In genomic region chr7:71868797-71869196, GRCh38 we compare ENCODE assay signal across 14 cellular contexts.
DNase-seq lines count a peak whose midpoint lies in the region; ATAC-seq and TF ChIP-seq lines count a peak whose summit lies in the region.
"Had no signal": no experiment of that assay in that cellular context is flagged by ENCODE, and none has a peak within 500 bp of the region (broad histone marks: within the 10 kb centered on the region; RNA-seq: fewer than 3 reads in every experiment).

No MANE protein-coding gene starts in this region.

- H3K4me3 Mint-ChIP-seq in activated naive CD4-positive, alpha-beta T cell treated with anti-CD3 and anti-CD28 coated beads for 36 hours, result no peak overlapping the region
- H3K4me3 Mint-ChIP-seq: T-cell had no signal

- H3K36me3 ChIP-seq in upper lobe of right lung, result no peaks in the 10 kb centered on the region
- H3K36me3 ChIP-seq: heart left ventricle had no signal

- in situ Hi-C loops in G401 (cut with HindIII; ENCODE audit: low sequenced_read_pairs), result no loop called here

- ATAC-seq in upper lobe of right lung, result peak; percentile 57
- ATAC-seq: heart left ventricle, T-cell had no signal

- intact Hi-C loops in activated naive CD4-positive, alpha-beta T cell treated with anti-CD3 and anti-CD28 coated beads for 36 hours (cut with micrococcal nuclease), result no loop called here
- intact Hi-C loops in upper lobe of right lung (cut with DNase I), result no loop called here

- no peak for TF ChIP-seq CTCF in epithelial cell of esophagus (IDR thresholded peaks at IDR 0.05; ENCODE audit: insufficient read depth, low read depth, low read length, missing control alignments)
- TF ChIP-seq CTCF in upper lobe of right lung (IDR thresholded peaks at IDR 0.05), result no peak

- no peaks in the 10 kb centered on the region for H3K9me3 ChIP-seq in upper lobe of right lung
- H3K9me3 ChIP-seq: heart left ventricle had no signal

- H3K4me1 Mint-ChIP-seq in activated naive CD4-positive, alpha-beta T cell treated with anti-CD3 and anti-CD28 coated beads for 36 hours (ENCODE audit: low read depth), result no peaks in the 10 kb centered on the region
- H3K4me1 Mint-ChIP-seq: T-cell had no signal

- no peak overlapping the region for H3K27ac Mint-ChIP-seq in activated naive CD4-positive, alpha-beta T cell treated with anti-CD3 and anti-CD28 coated beads for 36 hours
- H3K27ac Mint-ChIP-seq: T-cell had no signal

- H3K9me3 Mint-ChIP-seq in activated naive CD4-positive, alpha-beta T cell treated with anti-CD3 and anti-CD28 coated beads for 36 hours, result peaks cover 12% of the 10 kb centered on the region

- no peaks in the 10 kb centered on the region for H3K27me3 Mint-ChIP-seq in activated naive CD4-positive, alpha-beta T cell treated with anti-CD3 and anti-CD28 coated beads for 36 hours (ENCODE audit: low read depth)
- H3K27me3 Mint-ChIP-seq: T-cell had no signal

- no peaks in the 10 kb centered on the region for H3K27me3 ChIP-seq in upper lobe of right lung
- H3K27me3 ChIP-seq: heart left ventricle had no signal

- no peaks in the 10 kb centered on the region for H3K36me3 Mint-ChIP-seq in activated naive CD4-positive, alpha-beta T cell treated with anti-CD3 and anti-CD28 coated beads for 36 hours (ENCODE audit: low read depth)
- H3K36me3 Mint-ChIP-seq: T-cell had no signal

- peak; percentile 5 for DNase-seq in activated naive CD4-positive, alpha-beta T cell treated with anti-CD3 and anti-CD28 coated beads for 36 hours
- DNase-seq in activated naive CD4-positive, alpha-beta T cell treated with Interleukin-2 at 50 U/mL for 16 hours, result no peak
- DNase-seq in NOMO-1 treated with dmso at 0.1 percent for 144 hours (lab: John Stamatoyannopoulos, UW; ENCODE audit: unreplicated experiment) (peak; percentile 25), epithelial cell of esophagus (ENCODE audit: low read depth) (peak; percentile 48), upper lobe of right lung (no peak), G401 (ENCODE audit: low spot score) (no peak), NCI-H1092 (lab: John Stamatoyannopoulos, UW) (no peak), NCI-H748 treated with DMSO at 0.1 percent for 48 hours (lab: John Stamatoyannopoulos, UW) (no peak)
- DNase-seq: effector CD4-positive, alpha-beta T cell; GOT3; heart left ventricle; midbrain; NCI-H526 treated with DMSO at 0.1 percent for 48 hours; T-cell had no signal

- CTCF ChIA-PET in activated naive CD4-positive, alpha-beta T cell treated with anti-CD3 and anti-CD28 coated beads for 36 hours (lab: Charles Lee), result no interaction called here

- H3K4me3 ChIP-seq in epithelial cell of esophagus (ENCODE audit: low read length) (no peak overlapping the region), upper lobe of right lung (no peak overlapping the region)
- H3K4me3 ChIP-seq: heart left ventricle had no signal

- H3K4me1 ChIP-seq in upper lobe of right lung, result no peaks in the 10 kb centered on the region
- H3K4me1 ChIP-seq: heart left ventricle had no signal

- H3K27ac ChIP-seq in upper lobe of right lung, result no peak overlapping the region
- H3K27ac ChIP-seq: heart left ventricle had no signal

Comparison
In these comparisons a context has a peak if more than half of its experiments do, and no peak if none do; other contexts are left out.
1. DNase-seq: peak in activated naive CD4-positive, alpha-beta T cell treated with anti-CD3 and anti-CD28 coated beads for 36 hours (single experiment), NOMO-1 treated with dmso at 0.1 percent for 144 hours (single experiment) and epithelial cell of esophagus (single experiment); none in activated naive CD4-positive, alpha-beta T cell treated with Interleukin-2 at 50 U/mL for 16 hours (single experiment), upper lobe of right lung (single experiment), G401 (single experiment), NCI-H1092 (single experiment) and NCI-H748 treated with DMSO at 0.1 percent for 48 hours (single experiment).